In the genomic region with DNA sequence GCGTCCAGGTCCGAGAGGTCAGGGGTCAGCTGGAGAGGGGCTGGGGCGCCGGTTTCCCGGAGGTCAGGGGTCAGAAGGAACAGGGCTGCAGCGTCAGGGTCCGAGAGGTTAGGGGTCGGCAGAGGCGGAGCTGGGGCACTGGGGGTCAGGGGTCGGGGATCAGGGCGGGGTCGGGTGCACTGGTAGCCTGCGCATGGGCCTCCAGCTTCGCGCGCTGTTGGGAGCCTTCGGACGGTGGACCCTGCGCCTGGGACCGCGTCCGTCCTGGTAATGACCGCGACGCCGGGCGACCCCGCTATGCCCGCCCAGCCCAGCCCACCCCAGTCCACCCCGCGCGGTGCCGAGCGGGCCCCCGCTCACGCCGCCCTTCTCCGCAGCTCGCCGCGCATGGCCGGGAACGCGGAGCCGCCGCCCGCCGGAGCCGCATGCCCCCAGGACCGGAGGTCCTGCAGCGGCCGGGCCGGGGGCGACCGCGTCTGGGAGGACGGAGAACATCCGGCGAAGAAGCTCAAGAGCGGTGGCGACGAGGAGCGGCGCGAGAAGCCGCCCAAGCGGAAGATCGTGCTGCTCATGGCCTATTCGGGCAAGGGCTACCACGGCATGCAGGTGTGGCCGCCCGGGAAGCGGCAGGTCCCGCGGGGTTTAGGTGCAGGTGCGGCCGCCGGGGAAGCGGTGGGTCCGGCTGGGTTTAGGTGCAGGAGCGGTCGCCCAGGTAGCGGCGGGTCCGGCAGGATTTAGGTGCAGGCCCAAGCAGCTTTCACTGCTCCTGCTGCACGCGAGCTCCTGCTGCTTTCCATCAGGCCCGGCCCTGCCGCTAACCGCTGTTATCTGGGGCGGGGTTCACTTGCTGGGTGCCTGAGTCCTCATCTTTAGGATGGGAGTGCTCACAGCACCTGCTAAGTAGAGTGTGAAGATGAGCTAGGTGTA, we compare ENCODE assay signal across 8 cellular contexts. TPM values are rescaled to one million over a fixed set of nuclear protein-coding genes. Genes with fewer than 3 reads are reported as not detected.
DNase-seq lines count a peak whose midpoint lies in the region; ATAC-seq and TF ChIP-seq lines count a peak whose summit lies in the region.

No MANE protein-coding gene starts in this region.

- peak overlapping the region; percentile 96 for H3K27ac Mint-ChIP-seq in T-helper 2 cell treated with Interferon-gamma antibody and Interleukin-4, amounts not matched to agents 5 μg/mL and 100 μg/mL, for 36 hours

- H3K4me3 ChIP-seq in choroid plexus epithelial cell (ENCODE audit: low read depth, low read length), result peak overlapping the region; percentile 92
- H3K4me3 ChIP-seq in lower lobe of right lung, result peak overlapping the region; percentile 77
- peak overlapping the region; percentile 59 to 87 (median 78) for H3K4me3 ChIP-seq in subcutaneous abdominal adipose tissue (ENCODE audit: low read depth in 1 of 5, low read length in 5 of 5)

- H3K4me3 Mint-ChIP-seq in T-helper 2 cell treated with Interferon-gamma antibody and Interleukin-4, amounts not matched to agents 5 μg/mL and 100 μg/mL, for 36 hours, result peak overlapping the region; percentile 97

- H3K27me3 ChIP-seq in lower lobe of right lung (ENCODE audit: low read depth), result no peaks in the 10 kb centered on the region
- no peaks in the 10 kb centered on the region for H3K27me3 ChIP-seq in subcutaneous abdominal adipose tissue (ENCODE audit: control insufficient read depth in 5 of 5, insufficient read depth in 4 of 5, low read length in 5 of 5)

- H3K36me3 ChIP-seq in lower lobe of right lung (peaks cover 33% of the 10 kb centered on the region), subcutaneous abdominal adipose tissue (ENCODE audit: control insufficient read depth in 5 of 5, insufficient read depth in 5 of 5, low read length in 5 of 5) (peaks cover 0 to 30% (median 29%) of the 10 kb centered on the region in 5 donors)

- ATAC-seq in HG02938 (IDR thresholded peaks at IDR 0.05; ENCODE audit: unreplicated experiment) (peak; percentile 24), lower lobe of right lung (peak; percentile 12 to 26), HG03520 (IDR thresholded peaks at IDR 0.05; ENCODE audit: unreplicated experiment) (no peak)

- DNase-seq in GM10266 (ENCODE audit: extremely low spot score), result peak; percentile 68
- DNase-seq in T-helper 2 cell treated with Interferon-gamma antibody and Interleukin-4, amounts not matched to agents 5 μg/mL and 100 μg/mL, for 36 hours (ENCODE audit: low spot score), result peak; percentile 13
- DNase-seq in choroid plexus epithelial cell (ENCODE audit: low read depth), result peak; percentile 36
- no peak for DNase-seq in lower lobe of right lung
- DNase-seq in NCI-H1048 (lab: John Stamatoyannopoulos, UW), result no peak

- peak overlapping the region in 4 of 5 donors; percentile 80 to 87 (median 82) for H3K9ac ChIP-seq in subcutaneous abdominal adipose tissue (ENCODE audit: low read length in 5 of 5)

- H3K27ac ChIP-seq in lower lobe of right lung, result peak overlapping the region; percentile 81
- H3K27ac ChIP-seq in subcutaneous abdominal adipose tissue (ENCODE audit: low read depth, low read length), result peak overlapping the region; percentile 62

- H3K36me3 Mint-ChIP-seq in T-helper 2 cell treated with Interferon-gamma antibody and Interleukin-4, amounts not matched to agents 5 μg/mL and 100 μg/mL, for 36 hours (ENCODE audit: low read depth), result peaks cover 32% of the 10 kb centered on the region

- H3K4me1 ChIP-seq in lower lobe of right lung (peaks cover 23% of the 10 kb centered on the region), subcutaneous abdominal adipose tissue (ENCODE audit: control insufficient read depth in 5 of 5, insufficient read depth in 5 of 5, low read length in 5 of 5) (peaks cover 0 to 21% (median 19%) of the 10 kb centered on the region in 5 donors)

- H3K9me3 ChIP-seq in lower lobe of right lung (no peaks in the 10 kb centered on the region), subcutaneous abdominal adipose tissue (ENCODE audit: control insufficient read depth in 5 of 5, low read length in 5 of 5) (no peaks in the 10 kb centered on the region)

- no peaks in the 10 kb centered on the region for H3K27me3 Mint-ChIP-seq in T-helper 2 cell treated with Interferon-gamma antibody and Interleukin-4, amounts not matched to agents 5 μg/mL and 100 μg/mL, for 36 hours (ENCODE audit: low read depth)

- intact Hi-C loops in lower lobe of right lung (cut with DNase I), result no loop called here

- H3K4me1 Mint-ChIP-seq in T-helper 2 cell treated with Interferon-gamma antibody and Interleukin-4, amounts not matched to agents 5 μg/mL and 100 μg/mL, for 36 hours (ENCODE audit: low read depth), result peaks cover 12% of the 10 kb centered on the region

- TF ChIP-seq CTCF in GM10266 (IDR thresholded peaks at IDR 0.05; ENCODE audit: control insufficient read depth, insufficient read depth, low read depth, missing control alignments) (no peak), choroid plexus epithelial cell (conservative IDR thresholded peaks at IDR 0.05; ENCODE audit: low read depth, low read length) (no peak), lower lobe of right lung (IDR thresholded peaks at IDR 0.05) (no peak)

- no peaks in the 10 kb centered on the region for H3K9me3 Mint-ChIP-seq in T-helper 2 cell treated with Interferon-gamma antibody and Interleukin-4, amounts not matched to agents 5 μg/mL and 100 μg/mL, for 36 hours

RNA-seq across cellular contexts. Expression of a gene that starts 0.7 kb away (rescaled TPM):
- total RNA-seq in lower lobe of right lung, result 19.1 TPM

RNA-seq across cellular contexts. Expression of a gene that starts 19.9 kb away (rescaled TPM):
- total RNA-seq in lower lobe of right lung, result 46.2 TPM

RNA-seq across cellular contexts. Expression of a gene that starts 35.4 kb away (rescaled TPM):
- total RNA-seq in lower lobe of right lung, result 32.2 TPM

Comparison
In these comparisons a context has a peak if more than half of its experiments do, and no peak if none do; other contexts are left out.
1. DNase-seq: peak in GM10266 (single experiment), T-helper 2 cell treated with Interferon-gamma antibody and Interleukin-4, amounts not matched to agents 5 μg/mL and 100 μg/mL, for 36 hours (single experiment) and choroid plexus epithelial cell (single experiment); none in lower lobe of right lung (single experiment) and NCI-H1048 (single experiment).
2. Peak in every context shown above with its lines, with median percentiles within 50 percentile points of each other: H3K4me3 ChIP-seq.